19 cellular contexts compared by ENCODE assay signal in genomic region chr6:11596640-11597237, GRCh38. TPM values are rescaled to one million over a fixed set of nuclear protein-coding genes. Genes with fewer than 3 reads are reported as not detected.
DNase-seq lines count a peak whose midpoint lies in the region; ATAC-seq, FAIRE-seq and TF ChIP-seq lines count a peak whose summit lies in the region.
"Had no signal": no experiment of that assay in that cellular context is flagged by ENCODE, and none has a peak within 500 bp of the region (broad histone marks: within the 10 kb centered on the region; RNA-seq: fewer than 3 reads in every experiment).

No MANE protein-coding gene starts in this region.

- dilution Hi-C loops in IMR-90 (cut with HindIII; ENCODE audit: low sequenced_read_pairs, unreplicated experiment): no loop called here

- peaks cover 33% of the 10 kb centered on the region for H3K4me1 ChIP-seq in A549
- peaks cover 3% of the 10 kb centered on the region; the same call in 1 of the 2 replicates for H3K4me1 ChIP-seq in IMR-90 (ENCODE audit: control insufficient read depth, insufficient read depth, low read length)
- peaks cover 6% of the 10 kb centered on the region for H3K4me1 ChIP-seq in osteoblast (ENCODE audit: insufficient read depth, low read length)
- H3K4me1 ChIP-seq: BE2C, Peyer's patch had no signal

- no peak for TF ChIP-seq POLR2A in A549 (IDR thresholded peaks at IDR 0.05; ENCODE audit: low read length)
- TF ChIP-seq POLR2A in IMR-90 (IDR thresholded peaks at IDR 0.05; ENCODE audit: low read depth, low read length): no peak

- no peak overlapping the region for H3K23ac ChIP-seq in IMR-90 (ENCODE audit: low read depth, low read length)

- H3K9me3 Mint-ChIP-seq in activated T-cell treated with anti-CD3 and anti-CD28 coated beads, Interleukin-2, amount 50 U/mL, for 4 hours: no peaks in the 10 kb centered on the region
- H3K9me3 Mint-ChIP-seq in activated T-cell treated with anti-CD3 and anti-CD28 coated beads, Interleukin-2, amount 50 U/mL, for 24 hours: no peaks in the 10 kb centered on the region
- H3K9me3 Mint-ChIP-seq in activated naive CD8-positive, alpha-beta T cell treated with anti-CD3 and anti-CD28 coated beads for 36 hours: no peaks in the 10 kb centered on the region

- TF ChIP-seq CTCF in A549 (IDR thresholded peaks at IDR 0.05) (no peak), IMR-90 (conservative IDR thresholded peaks at IDR 0.05; ENCODE audit: low read depth, low read length) (no peak), osteoblast (IDR thresholded peaks at IDR 0.05; ENCODE audit: extremely low read depth, low read depth, low read length) (no peak), GM20000 (IDR thresholded peaks at IDR 0.05; ENCODE audit: extremely low read depth, missing control alignments) (no peak)

- no peak for TF ChIP-seq EP300 in A549 (IDR thresholded peaks at IDR 0.05)

- ATAC-seq in activated T-cell treated with anti-CD3 and anti-CD28 coated beads, Interleukin-2, amount 50 U/mL, for 4 hours: peak; percentile 53 to 61
- no peak for ATAC-seq in A549
- ATAC-seq in IMR-90 (ENCODE audit: low read depth): no peak

- intact Hi-C loops in IMR-90 (cut with micrococcal nuclease): no loop called here

- no peak overlapping the region for H2BK120ac ChIP-seq in IMR-90 (ENCODE audit: low read depth, low read length)

- H2AFZ ChIP-seq in IMR-90 (replicated peaks; ENCODE audit: low read length, poor library complexity): no peak overlapping the region
- no peak overlapping the region for H2AFZ ChIP-seq in osteoblast (ENCODE audit: low read length)

- H3K4me3 ChIP-seq in A549 (no peak overlapping the region), IMR-90 (ENCODE audit: insufficient read depth, low read depth, low read length) (no peak overlapping the region), osteoblast (ENCODE audit: insufficient read depth, low read length) (no peak overlapping the region)
- H3K4me3 ChIP-seq: Peyer's patch had no signal

- POLR2A ChIA-PET in A549 (lab: Yijun Ruan, JAX) (interaction anchor here (0.7 kb wide), 1 partner anchor 403 kb away, joined by 3 read pairs; no protein-coding TSS in a partner anchor), IMR-90 (lab: Charles Lee; ENCODE audit: unreplicated experiment) (interaction anchor here (0.6 kb wide), 1 partner anchor 17 kb away, joined by 3 read pairs; no protein-coding TSS in a partner anchor)

- H3K4me3 Mint-ChIP-seq in activated T-cell treated with anti-CD3 and anti-CD28 coated beads, Interleukin-2, amount 50 U/mL, for 4 hours: no peak overlapping the region
- H3K4me3 Mint-ChIP-seq in activated T-cell treated with anti-CD3 and anti-CD28 coated beads, Interleukin-2, amount 50 U/mL, for 24 hours: no peak overlapping the region
- no peak overlapping the region for H3K4me3 Mint-ChIP-seq in activated naive CD8-positive, alpha-beta T cell treated with anti-CD3 and anti-CD28 coated beads for 36 hours

- H4K91ac ChIP-seq in IMR-90 (ENCODE audit: insufficient read depth, low read depth, low read length): no peak overlapping the region

- H3K9me3 ChIP-seq in A549 (no peaks in the 10 kb centered on the region), IMR-90 (ENCODE audit: control insufficient read depth, insufficient read depth, low read length) (no peaks in the 10 kb centered on the region), osteoblast (ENCODE audit: low read depth, low read length) (no peaks in the 10 kb centered on the region)
- H3K9me3 ChIP-seq: BE2C, Peyer's patch had no signal

- H3K4me2 ChIP-seq in A549 (no peak overlapping the region), IMR-90 (ENCODE audit: low read depth, low read length) (no peak overlapping the region), osteoblast (ENCODE audit: insufficient read depth, low read length) (no peak overlapping the region)

- no peak overlapping the region for H3K18ac ChIP-seq in IMR-90 (ENCODE audit: low read depth, low read length)

- WGBS in A549 (ENCODE audit: missing lambda C conversion rate): 89% methylated on average over 8 of the region's 8 CpGs
- WGBS in IMR-90 (ENCODE audit: extremely low coverage in 2 of 2, insufficient read length in 1 of 2), 2 experiments: no CpG with 5 or more reads among the region's 8 CpGs

- H2AK9ac ChIP-seq in IMR-90 (replicated peaks; ENCODE audit: low read depth, low read length, poor library complexity): no peak overlapping the region

- no peaks in the 10 kb centered on the region for H4K20me1 ChIP-seq in IMR-90 (ENCODE audit: insufficient read depth, low read length)
- no peaks in the 10 kb centered on the region for H4K20me1 ChIP-seq in osteoblast (ENCODE audit: insufficient read depth, low read length)

- in situ Hi-C loops in IMR-90 (cut with MboI; ENCODE audit: low sequenced_read_pairs): no loop called here

- H3K79me2 ChIP-seq in osteoblast (ENCODE audit: insufficient read depth, low read length): no peaks in the 10 kb centered on the region

- H4K8ac ChIP-seq in IMR-90 (ENCODE audit: low read depth in 2 of 2, low read length in 2 of 2): no peak overlapping the region

- no peak overlapping the region for H4K5ac ChIP-seq in IMR-90 (ENCODE audit: low read depth, low read length)

- FAIRE-seq in A549 (lab: Jason Lieb, UNC): no peak
- FAIRE-seq: GM19239, H54 had no signal

- H3K27me3 ChIP-seq in IMR-90 (ENCODE audit: control insufficient read depth, insufficient read depth, low read length): no peaks in the 10 kb centered on the region
- H3K27me3 ChIP-seq in osteoblast (ENCODE audit: insufficient read depth, low read length): no peaks in the 10 kb centered on the region
- H3K27me3 ChIP-seq: BE2C, Peyer's patch had no signal

- no peak overlapping the region for H3K4ac ChIP-seq in IMR-90 (ENCODE audit: low read depth, low read length)

- H3K9me1 ChIP-seq in IMR-90 (ENCODE audit: insufficient read depth, low read length): 0 out of 2 replicates have a peak, but pooled peaks cover 7% of the 10 kb centered on the region

- H3K4me1 Mint-ChIP-seq in activated T-cell treated with anti-CD3 and anti-CD28 coated beads, Interleukin-2, amount 50 U/mL, for 4 hours (ENCODE audit: low read depth): no peaks in the 10 kb centered on the region
- no peaks in the 10 kb centered on the region for H3K4me1 Mint-ChIP-seq in activated T-cell treated with anti-CD3 and anti-CD28 coated beads, Interleukin-2, amount 50 U/mL, for 24 hours (ENCODE audit: low read depth)
- no peaks in the 10 kb centered on the region for H3K4me1 Mint-ChIP-seq in activated naive CD8-positive, alpha-beta T cell treated with anti-CD3 and anti-CD28 coated beads for 36 hours

- H3K79me1 ChIP-seq in IMR-90 (ENCODE audit: low read depth in 1 of 2, low read length in 2 of 2): peaks cover 0 to 6% of the 10 kb centered on the region in 2 experiments; a peak in 1 of 4 replicates

- H2BK15ac ChIP-seq in IMR-90 (ENCODE audit: low read depth, low read length): no peak overlapping the region

- no peak overlapping the region for H2BK20ac ChIP-seq in IMR-90 (ENCODE audit: low read depth, low read length)

- CTCF ChIA-PET in A549 (lab: Yijun Ruan, JAX): interaction anchor here (0.9 to 1.1 kb wide), 2 partner anchors 10 to 12 kb away, joined by 3 read pairs; no protein-coding TSS in a partner anchor
- CTCF ChIA-PET in IMR-90 (lab: Yijun Ruan, JAX): interaction anchor here (0.6 to 1.5 kb wide), 3 partner anchors 9 to 96 kb away, joined by 3 to 6 read pairs (median 3); no protein-coding TSS in a partner anchor

- no peak for TF ChIP-seq RAD21 in A549 (conservative IDR thresholded peaks at IDR 0.05 in 1 of 2, IDR thresholded peaks at IDR 0.05 in 1 of 2)
- no peak for TF ChIP-seq RAD21 in IMR-90 (IDR thresholded peaks at IDR 0.05; ENCODE audit: low read length)

- no peak overlapping the region for H3K9ac ChIP-seq in IMR-90 (ENCODE audit: low read depth, low read length)

- H3K27ac Mint-ChIP-seq in activated T-cell treated with anti-CD3 and anti-CD28 coated beads, Interleukin-2, amount 50 U/mL, for 24 hours: no peak overlapping the region
- no peak overlapping the region for H3K27ac Mint-ChIP-seq in activated naive CD8-positive, alpha-beta T cell treated with anti-CD3 and anti-CD28 coated beads for 36 hours

- H2AK5ac ChIP-seq in IMR-90 (ENCODE audit: low read depth, low read length): no peak overlapping the region; the same call in 1 of the 2 replicates

- H3K14ac ChIP-seq in IMR-90 (replicated peaks; ENCODE audit: low read depth, low read length): no peak overlapping the region

- H3K27ac ChIP-seq in A549 (peak overlapping the region in 1 of 2 experiments; percentile 82; a peak in 1 of 6 replicates), IMR-90 (ENCODE audit: insufficient read depth, low read length) (no peak overlapping the region), epithelial cell of prostate (no peak overlapping the region), osteoblast (ENCODE audit: low read depth, low read length) (no peak overlapping the region)
- H3K27ac ChIP-seq: Peyer's patch had no signal

- no TSS peak for BruUV-seq in IMR-90 (replicated peaks; lab: Mats Ljungman, UMichigan)

- H3K36me3 Mint-ChIP-seq in activated T-cell treated with anti-CD3 and anti-CD28 coated beads, Interleukin-2, amount 50 U/mL, for 4 hours (ENCODE audit: insufficient read depth): no peaks in the 10 kb centered on the region
- no peaks in the 10 kb centered on the region for H3K36me3 Mint-ChIP-seq in activated T-cell treated with anti-CD3 and anti-CD28 coated beads, Interleukin-2, amount 50 U/mL, for 24 hours (ENCODE audit: low read depth)
- no peaks in the 10 kb centered on the region for H3K36me3 Mint-ChIP-seq in activated naive CD8-positive, alpha-beta T cell treated with anti-CD3 and anti-CD28 coated beads for 36 hours

- no peak overlapping the region for H3K56ac ChIP-seq in IMR-90 (ENCODE audit: extremely low read depth, insufficient read depth, low read length)

- H3K27me3 Mint-ChIP-seq in activated T-cell treated with anti-CD3 and anti-CD28 coated beads, Interleukin-2, amount 50 U/mL, for 4 hours (ENCODE audit: low read depth): peaks cover 7% of the 10 kb centered on the region
- peaks cover 6% of the 10 kb centered on the region for H3K27me3 Mint-ChIP-seq in activated T-cell treated with anti-CD3 and anti-CD28 coated beads, Interleukin-2, amount 50 U/mL, for 24 hours
- H3K27me3 Mint-ChIP-seq in activated naive CD8-positive, alpha-beta T cell treated with anti-CD3 and anti-CD28 coated beads for 36 hours: no peaks in the 10 kb centered on the region

- DNase-seq in activated T-cell treated with anti-CD3 and anti-CD28 coated beads, Interleukin-2, amount 50 U/mL, for 4 hours: no peak
- no peak for DNase-seq in activated T-cell treated with anti-CD3 and anti-CD28 coated beads, Interleukin-2, amount 50 U/mL, for 24 hours
- DNase-seq in A549 (ENCODE audit: low read depth in 1 of 2, low spot score in 1 of 2) (no peak), IMR-90 (no peak), epithelial cell of prostate (ENCODE audit: low read depth, low spot score) (peak; percentile 51), osteoblast (ENCODE audit: insufficient read length, low spot score, missing footprints) (no peak), GM20000 (ENCODE audit: low spot score) (no peak)
- DNase-seq in activated naive CD8-positive, alpha-beta T cell treated with anti-CD3 and anti-CD28 coated beads for 36 hours: no peak
- DNase-seq: BE2C, EL, GF-D8, KBM-7, NCI-H1105, NCI-H146, NCI-H2029, NCI-H524, Peyer's patch had no signal

- no peaks in the 10 kb centered on the region for H3K36me3 ChIP-seq in IMR-90 (ENCODE audit: control insufficient read depth, insufficient read depth, low read length)
- H3K36me3 ChIP-seq in osteoblast (ENCODE audit: insufficient read depth, low read length): no peaks in the 10 kb centered on the region
- H3K36me3 ChIP-seq: BE2C, Peyer's patch had no signal

- H2BK5ac ChIP-seq in IMR-90 (ENCODE audit: low read depth, low read length, poor library complexity, severe bottlenecking): no peak overlapping the region

RNA-seq across cellular contexts. Expression of gene TMEM170B, which starts 59.2 kb away (rescaled TPM):
- 1 to 10 TPM; 1.1 to 1.6 (median 1.2) TPM for total RNA-seq in activated T-cell treated with anti-CD3 and anti-CD28 coated beads, Interleukin-2, amount 50 U/mL, for 4 hours
- polyA plus RNA-seq in A549 (2011; rRNA removed) (2.4 and 3.2 TPM in 2 replicates), A549 (2017; fragmentation: RNase III; extraction: RNeasy Plus Mini Kit Qiagen cat#74134 plus additional on column Dnase treatment) (2.0 to 2.5 TPM (median 2.0 TPM) in 3 replicates), IMR-90 (2012; rRNA removed) (0.07 and 0.10 TPM in 2 replicates)
- polyA plus RNA-seq in A549 (2012; cell fraction: cytosol; rRNA removed): 0.49 and 0.57 TPM in 2 replicates
- polyA plus RNA-seq in A549 (2012; cell fraction: nucleus; rRNA removed): 0.18 and 0.37 TPM in 2 replicates
- polyA minus RNA-seq in A549 (2011; rRNA and poly(A)+ RNA removed): 2.0 and 2.4 TPM in 2 replicates
- total RNA-seq in IMR-90 (2012; rRNA removed) (0.18 and 0.28 TPM in 2 replicates), osteoblast (3.8 and 4.0 TPM in 2 replicates)
- 0.02 TPM in 1 of 2 replicates, not detected in the other for polyA plus RNA-seq in IMR-90 (2012; cell fraction: cytosol; rRNA removed)
- polyA plus RNA-seq in IMR-90 (2012; cell fraction: nucleus; rRNA removed; ENCODE audit: low replicate concordance): 0.01 and 0.09 TPM in 2 replicates
- 1 to 10 TPM; 2.0 to 2.2 TPM for total RNA-seq in activated naive CD8-positive, alpha-beta T cell treated with anti-CD3 and anti-CD28 coated beads for 36 hours

Comparison
In these comparisons a context has a peak if more than half of its experiments do, and no peak if none do; other contexts are left out.
1. ATAC-seq: peak in activated T-cell treated with anti-CD3 and anti-CD28 coated beads, Interleukin-2, amount 50 U/mL, for 4 hours (2 of 2); none in A549 (0 of 2) and IMR-90 (single experiment).